In the genomic region with DNA sequence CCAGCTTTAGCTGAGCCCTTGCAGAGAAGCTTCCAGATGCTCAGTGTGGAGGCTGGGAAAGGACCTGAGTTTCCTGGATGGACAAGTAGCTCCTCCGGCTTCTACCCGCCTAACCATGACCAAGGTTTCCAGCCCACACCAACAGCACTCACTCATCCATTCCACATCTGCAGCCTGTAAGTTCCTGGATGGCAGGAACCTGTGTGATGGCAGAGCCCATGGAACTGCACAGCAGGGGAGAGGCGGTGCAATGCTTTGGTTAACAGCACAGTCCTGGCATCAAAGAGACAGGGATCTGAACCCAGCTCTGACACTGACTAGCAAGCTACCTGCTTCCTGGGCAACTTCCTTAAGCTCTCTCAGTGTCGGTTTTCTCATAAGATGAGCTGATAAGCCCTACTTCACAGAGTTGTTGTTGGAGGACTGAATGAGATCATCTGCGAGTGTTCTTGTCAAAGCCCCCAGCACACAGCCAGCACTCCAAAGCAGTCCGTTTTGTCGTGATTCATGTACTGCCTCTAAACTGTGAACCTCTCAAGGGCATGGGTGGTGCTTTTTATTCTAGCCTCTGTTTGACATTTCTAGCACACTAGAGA, we compare ENCODE assay signal across 23 cellular contexts. TPM values are rescaled to one million over a fixed set of nuclear protein-coding genes. Genes with fewer than 3 reads are reported as not detected.
A peak's percentile ranks its signal among the peaks of the same experiment; 100 is the strongest.
DNase-seq lines count a peak whose midpoint lies in the region; ATAC-seq and TF ChIP-seq lines count a peak whose summit lies in the region.
"Had no signal": no experiment of that assay in that cellular context is flagged by ENCODE, and none has a peak within 500 bp of the region (broad histone marks: within the 10 kb centered on the region; RNA-seq: fewer than 3 reads in every experiment).

No MANE protein-coding gene starts in this region.

- H3K27ac ChIP-seq in aorta (ENCODE audit: low read depth in 1 of 2, low read length in 2 of 2): no peak overlapping the region
- no peak overlapping the region for H3K27ac ChIP-seq in brain microvascular endothelial cell
- no peak overlapping the region for H3K27ac ChIP-seq in heart right ventricle
- H3K27ac ChIP-seq: parathyroid adenoma, Peyer's patch, SJSA1 had no signal

- in situ Hi-C loops in brain microvascular endothelial cell (cut with HindIII; ENCODE audit: low pct_ligation_motif_present, low sequenced_read_pairs): no loop called here

- DNase-seq in stimulated activated naive CD4-positive, alpha-beta T cell (lab: John Stamatoyannopoulos, UW): peak in 4 of 6 experiments; percentile 2 to 60 (median 47)
- no peak for DNase-seq in stimulated activated naive CD4-positive, alpha-beta T cell treated with Interleukin-2 at 50 U/mL for 16 hours (lab: John Stamatoyannopoulos, UW)
- DNase-seq in OCI-M1 (lab: John Stamatoyannopoulos, UW) (peak; percentile 47), aorta (peak; percentile 4 to 31), brain microvascular endothelial cell (no peak), NCI-H226 (no peak), heart right ventricle (no peak)
- DNase-seq in central memory CD4-positive, alpha-beta T cell: peak; percentile 4
- DNase-seq: activated CD4-positive, alpha-beta memory T cell treated with anti-CD3 and anti-CD28 coated beads for 36 hours; amniotic stem cell; DMS53; IMR-90; left cardiac atrium; NCI-H1436 treated with DMSO at 0.1 percent for 48 hours; NCI-H510A; Peyer's patch; right cardiac atrium; stimulated activated CD4-positive, alpha-beta T cell treated with anti-CD3 and anti-CD28 coated beads, Interleukin-12 subunit alpha, Interleukin-12 subunit beta, amount 100 ng/mL, for 4 hours; stimulated activated CD4-positive, alpha-beta T cell treated with anti-CD3 and anti-CD28 coated beads, Interleukin-4, amount 100 ng/mL, for 4 hours; trophoblast cell had no signal

- ATAC-seq in aorta (ENCODE audit: low FRiP score) (no peak), heart right ventricle (no peak)
- ATAC-seq: left cardiac atrium, right cardiac atrium had no signal

- intact Hi-C loops in aorta (cut with DNase I): no loop called here
- intact Hi-C loops in heart right ventricle (cut with DNase I): no loop called here

- H3K27me3 ChIP-seq in aorta (ENCODE audit: control insufficient read depth in 1 of 2, insufficient read depth in 2 of 2, low read length in 1 of 2) (no peaks in the 10 kb centered on the region), brain microvascular endothelial cell (replicated peaks) (peaks cover 10% of the 10 kb centered on the region), heart right ventricle (peaks cover 0 to 44% (median 34%) of the 10 kb centered on the region in 7 donors)
- H3K27me3 ChIP-seq: Peyer's patch had no signal

- H3K9me3 ChIP-seq in aorta (ENCODE audit: control insufficient read depth, low read length) (no peaks in the 10 kb centered on the region), heart right ventricle (no peaks in the 10 kb centered on the region)
- H3K9me3 ChIP-seq: Peyer's patch, SJSA1 had no signal

- WGBS in aorta, 2 donors: 56 to 66% methylated on average over 7 of the region's 7 CpGs
- 57 to 60% methylated on average over 7 of the region's 7 CpGs for WGBS in heart right ventricle, 2 donors

- H3K4me1 ChIP-seq in aorta (ENCODE audit: control insufficient read depth in 1 of 2, insufficient read depth in 2 of 2, low read length in 2 of 2): no peaks in the 10 kb centered on the region
- H3K4me1 ChIP-seq in heart right ventricle: no peaks in the 10 kb centered on the region
- H3K4me1 ChIP-seq: parathyroid adenoma, Peyer's patch, SJSA1 had no signal

- TF ChIP-seq CTCF in brain microvascular endothelial cell (IDR thresholded peaks at IDR 0.05; ENCODE audit: low read depth, low read length, missing control alignments) (no peak), heart right ventricle (IDR thresholded peaks at IDR 0.05) (no peak)

- H3K4me3 ChIP-seq in aorta (ENCODE audit: low read length in 2 of 2) (no peak overlapping the region), brain microvascular endothelial cell (ENCODE audit: low read depth, low read length) (no peak overlapping the region), heart right ventricle (no peak overlapping the region)
- H3K4me3 ChIP-seq: Peyer's patch, SJSA1 had no signal

- H3K36me3 ChIP-seq in aorta (ENCODE audit: control insufficient read depth in 1 of 2, insufficient read depth in 2 of 2, low read length in 1 of 2): no peaks in the 10 kb centered on the region
- no peaks in the 10 kb centered on the region for H3K36me3 ChIP-seq in brain microvascular endothelial cell (replicated peaks)
- H3K36me3 ChIP-seq in heart right ventricle: no peaks in the 10 kb centered on the region
- H3K36me3 ChIP-seq: Peyer's patch, SJSA1 had no signal

RNA-seq across cellular contexts. Expression of a gene that starts 41.6 kb away (rescaled TPM):
- total RNA-seq in aorta (under 1 TPM; 0.06 to 0.24 TPM), heart right ventricle (under 1 TPM in 3 of 10 donors, not detected in 7; 0.05 to 0.25 (median 0.10) TPM)
- polyA plus RNA-seq in aorta (not detected), heart right ventricle (under 1 TPM in 1 of 2 donors, not detected in 1; 0.03 TPM)
- total RNA-seq: cardiac septum, IMR-90, SJSA1 had no signal

Comparison
In these comparisons a context has a peak if more than half of its experiments do, and no peak if none do; other contexts are left out.
1. DNase-seq: peak in stimulated activated naive CD4-positive, alpha-beta T cell (4 of 6), OCI-M1 (single experiment), central memory CD4-positive, alpha-beta T cell (single experiment) and aorta (2 of 2); none in stimulated activated naive CD4-positive, alpha-beta T cell treated with Interleukin-2 at 50 U/mL for 16 hours (single experiment), brain microvascular endothelial cell (single experiment), NCI-H226 (single experiment) and heart right ventricle (0 of 2).